In genomic region chr3:126448141-126448892, GRCh38 we compare ENCODE assay signal across 16 cellular contexts. TPM values are rescaled to one million over a fixed set of nuclear protein-coding genes. Genes with fewer than 3 reads are reported as not detected.
DNase-seq lines count a peak whose midpoint lies in the region; ATAC-seq and TF ChIP-seq lines count a peak whose summit lies in the region.
"Had no signal": no experiment of that assay in that cellular context is flagged by ENCODE, and none has a peak within 500 bp of the region (broad histone marks: within the 10 kb centered on the region; RNA-seq: fewer than 3 reads in every experiment).

No MANE protein-coding gene starts in this region.

- peaks cover 4% of the 10 kb centered on the region for H3K36me3 Mint-ChIP-seq in neural crest cell (ENCODE audit: low read depth)
- peaks cover 70% of the 10 kb centered on the region for H3K36me3 Mint-ChIP-seq in CD4-positive, alpha-beta T cell (ENCODE audit: low read depth)

- H3K9ac ChIP-seq in colonic mucosa (ENCODE audit: low read depth in 2 of 2, low read length in 2 of 2): no peak overlapping the region

- H3K27ac ChIP-seq in colonic mucosa: no peak overlapping the region
- no peak overlapping the region for H3K27ac ChIP-seq in CD4-positive, alpha-beta T cell (ENCODE audit: low read depth, low read length)

- POLR2A ChIA-PET in CD4-positive, alpha-beta T cell (lab: Charles Lee): no interaction called here

- H3K36me3 ChIP-seq in colonic mucosa: no peaks in the 10 kb centered on the region

- no peaks in the 10 kb centered on the region for H3K27me3 Mint-ChIP-seq in neural crest cell (ENCODE audit: low read depth)
- H3K27me3 Mint-ChIP-seq in CD4-positive, alpha-beta T cell: no peaks in the 10 kb centered on the region

- peak overlapping the region; percentile 50 for H3K27ac Mint-ChIP-seq in neural crest cell (ENCODE audit: unreplicated experiment)
- no peak overlapping the region for H3K27ac Mint-ChIP-seq in CD4-positive, alpha-beta T cell

- DNase-seq in DMS 273 treated with DMSO at 0.1 percent for 48 hours (lab: John Stamatoyannopoulos, UW) (peak; percentile 48), colonic mucosa (peak; percentile 12), neural crest cell (ENCODE audit: low read depth, low spot score) (no peak), NCI-H748 treated with DMSO at 0.1 percent for 48 hours (lab: John Stamatoyannopoulos, UW) (no peak)
- DNase-seq in stimulated activated CD8-positive, alpha-beta memory T cell treated with anti-CD3 and anti-CD28 coated beads, Interleukin-4, amount 100 ng/mL, for 48 hours: peak; percentile 14
- no peak for DNase-seq in CD4-positive, alpha-beta T cell
- DNase-seq: C1 segment of cervical spinal cord, DMS153, MG63, NCI-H1092 treated with DMSO at 0.1 percent for 48 hours, NCI-H187, NCI-H446 treated with DMSO at 0.1 percent for 48 hours, NCI-H82 had no signal

- no peak for ATAC-seq in CD4-positive, alpha-beta T cell (ENCODE audit: poor library complexity)
- no peak for ATAC-seq in GM21447 (IDR thresholded peaks at IDR 0.05; ENCODE audit: unreplicated experiment)

- peaks cover under 1% of the 10 kb centered on the region for H3K4me1 Mint-ChIP-seq in neural crest cell
- no peaks in the 10 kb centered on the region for H3K4me1 Mint-ChIP-seq in CD4-positive, alpha-beta T cell (ENCODE audit: low read depth)

- no peak overlapping the region for H3K4me3 Mint-ChIP-seq in neural crest cell
- H3K4me3 Mint-ChIP-seq in CD4-positive, alpha-beta T cell: no peak overlapping the region

- H3K9me3 ChIP-seq in colonic mucosa: no peaks in the 10 kb centered on the region
- H3K9me3 ChIP-seq in CD4-positive, alpha-beta T cell (ENCODE audit: control insufficient read depth, low read length): no peaks in the 10 kb centered on the region
- H3K9me3 ChIP-seq: MG63 had no signal

- intact Hi-C loops in colonic mucosa (cut with DNase I): no loop called here
- intact Hi-C loops in CD4-positive, alpha-beta T cell (cut with DNase I, micrococcal nuclease): no loop called here

- no peak overlapping the region for H3K4me3 ChIP-seq in colonic mucosa
- H3K4me3 ChIP-seq: MG63 had no signal

- TF ChIP-seq CTCF in colonic mucosa (IDR thresholded peaks at IDR 0.05) (no peak), neural crest cell (conservative IDR thresholded peaks at IDR 0.05) (no peak)
- no peak for TF ChIP-seq CTCF in CD4-positive, alpha-beta T cell (IDR thresholded peaks at IDR 0.05)

- no peaks in the 10 kb centered on the region for H3K4me1 ChIP-seq in colonic mucosa

- H3K27me3 ChIP-seq in colonic mucosa: no peaks in the 10 kb centered on the region
- H3K27me3 ChIP-seq in CD4-positive, alpha-beta T cell (ENCODE audit: control insufficient read depth, insufficient read depth, low read length): no peaks in the 10 kb centered on the region
- H3K27me3 ChIP-seq: MG63 had no signal

- no peaks in the 10 kb centered on the region for H3K9me3 Mint-ChIP-seq in neural crest cell
- no peaks in the 10 kb centered on the region for H3K9me3 Mint-ChIP-seq in CD4-positive, alpha-beta T cell

- CTCF ChIA-PET in CD4-positive, alpha-beta T cell (lab: Charles Lee): no interaction called here

RNA-seq across cellular contexts. Expression of gene ZXDC, which starts 27.4 kb away (rescaled TPM):
- total RNA-seq in colonic mucosa (10 to 100 TPM; 20.4 to 28.5 TPM), neural crest cell (34.3 and 34.7 TPM in 2 replicates)
- 10 to 100 TPM; 60.7 to 61.3 TPM for total RNA-seq in CD4-positive, alpha-beta T cell

RNA-seq across cellular contexts. Expression of gene CFAP100, which starts 53.6 kb away (rescaled TPM):
- total RNA-seq in colonic mucosa (not detected), neural crest cell (1.1 and 1.7 TPM in 2 replicates)
- total RNA-seq in CD4-positive, alpha-beta T cell: not detected
- total RNA-seq: H4, SK-MEL-5 had no signal

Comparison
In these comparisons a context has a peak if more than half of its experiments do, and no peak if none do; other contexts are left out.
1. DNase-seq: peak in DMS 273 treated with DMSO at 0.1 percent for 48 hours (single experiment), colonic mucosa (single experiment) and stimulated activated CD8-positive, alpha-beta memory T cell treated with anti-CD3 and anti-CD28 coated beads, Interleukin-4, amount 100 ng/mL, for 48 hours (single experiment); none in neural crest cell (single experiment), CD4-positive, alpha-beta T cell (0 of 10) and NCI-H748 treated with DMSO at 0.1 percent for 48 hours (single experiment).